1 cellular context compared by ENCODE assay signal in the genomic region with DNA sequence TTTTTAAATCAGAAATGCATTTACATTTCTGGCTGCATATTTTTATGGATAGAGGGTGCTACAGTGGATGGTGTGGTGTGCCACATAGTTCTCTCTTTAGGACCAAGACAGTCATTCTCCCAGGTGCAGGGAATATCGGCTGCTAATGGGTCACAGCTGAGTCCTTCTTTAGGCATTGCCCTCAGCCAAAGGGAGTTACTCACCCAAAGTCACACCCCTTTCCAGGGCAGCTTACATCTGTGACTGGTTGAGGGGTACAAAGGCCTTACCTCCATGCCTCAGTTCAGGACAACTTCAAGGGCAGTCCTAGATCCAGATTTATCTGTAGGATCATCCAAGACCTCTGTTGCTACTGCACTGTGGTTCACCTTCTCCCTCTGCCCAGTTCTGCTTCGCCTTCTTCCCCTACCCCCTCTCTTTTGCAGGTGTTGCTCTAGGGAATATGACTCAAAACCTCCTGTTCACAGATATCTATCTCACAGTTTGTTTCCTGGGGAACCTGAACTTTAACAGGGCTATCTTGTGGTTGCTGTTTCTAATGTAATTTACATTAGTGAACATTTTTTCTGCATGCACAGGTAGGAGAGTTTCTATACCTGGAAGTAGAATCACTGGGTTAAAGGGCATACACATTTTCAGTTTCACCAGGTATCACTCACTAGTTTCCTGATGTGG.
TF ChIP-seq lines count a peak whose summit lies in the region.

No MANE protein-coding gene starts in this region.

TF ChIP-seq in GM12878, 131 proteins besides CTCF, POLR2A, EP300 and RAD21 (continued from another document):
- TF ChIP-seq MYC (IDR thresholded peaks at IDR 0.05; ENCODE audit: insufficient read depth, insufficient read length, insufficient replicate concordance, low read length, severe bottlenecking), result no peak
- no peak for TF ChIP-seq NFIC (IDR thresholded peaks at IDR 0.05; ENCODE audit: low read depth, low read length)
